ENCODE assay signal across 10 cellular contexts in genomic region chr15:39692464-39693327, GRCh38.
DNase-seq lines count a peak whose midpoint lies in the region; ATAC-seq and TF ChIP-seq lines count a peak whose summit lies in the region.
"Had no signal": no experiment of that assay in that cellular context is flagged by ENCODE, and none has a peak within 500 bp of the region (broad histone marks: within the 10 kb centered on the region; RNA-seq: fewer than 3 reads in every experiment).

No MANE protein-coding gene starts in this region.

- no peak for TF ChIP-seq CTCF in brain (conservative IDR thresholded peaks at IDR 0.05)

- peaks cover 63% of the 10 kb centered on the region for H3K4me1 Mint-ChIP-seq in brain

- H3K36me3 Mint-ChIP-seq in brain: no peaks in the 10 kb centered on the region

- no peak for ATAC-seq in left ventricle myocardium superior

- H3K27me3 Mint-ChIP-seq in brain: peaks cover 2% of the 10 kb centered on the region

- DNase-seq in Ammon's horn (ENCODE audit: low spot score): peak; percentile 82
- DNase-seq in NCI-H146 treated with DMSO at 0.1 percent for 48 hours (lab: John Stamatoyannopoulos, UW; ENCODE audit: unreplicated experiment): peak; percentile 17
- DNase-seq in iPS-NIHi7 (ENCODE audit: extremely low spot score): peak; percentile 31
- DNase-seq in SW480 (ENCODE audit: low spot score): no peak
- no peak for DNase-seq in SKM-1 treated with dmso at 0.1 percent for 144 hours (lab: John Stamatoyannopoulos, UW; ENCODE audit: unreplicated experiment)
- no peak for DNase-seq in NAMALWA (ENCODE audit: low spot score)
- DNase-seq in left ventricle myocardium superior: no peak
- DNase-seq: cerebellar nuclear complex, NCI-H2107 had no signal

- peak overlapping the region; percentile 52 to 89 (median 88) for H3K27ac Mint-ChIP-seq in brain

- intact Hi-C loops in left ventricle myocardium superior (cut with micrococcal nuclease): no loop called here

- peak overlapping the region; percentile 8 to 68 (median 52) for H3K4me3 Mint-ChIP-seq in brain

- no peaks in the 10 kb centered on the region for H3K9me3 Mint-ChIP-seq in brain

Comparison
In these comparisons a context has a peak if more than half of its experiments do, and no peak if none do; other contexts are left out.
1. DNase-seq: peak in Ammon's horn (single experiment), NCI-H146 treated with DMSO at 0.1 percent for 48 hours (single experiment) and iPS-NIHi7 (single experiment); none in SW480 (single experiment), SKM-1 treated with dmso at 0.1 percent for 144 hours (single experiment), NAMALWA (single experiment) and left ventricle myocardium superior (single experiment).